ENCODE assay signal across 23 cellular contexts in the genomic region with DNA sequence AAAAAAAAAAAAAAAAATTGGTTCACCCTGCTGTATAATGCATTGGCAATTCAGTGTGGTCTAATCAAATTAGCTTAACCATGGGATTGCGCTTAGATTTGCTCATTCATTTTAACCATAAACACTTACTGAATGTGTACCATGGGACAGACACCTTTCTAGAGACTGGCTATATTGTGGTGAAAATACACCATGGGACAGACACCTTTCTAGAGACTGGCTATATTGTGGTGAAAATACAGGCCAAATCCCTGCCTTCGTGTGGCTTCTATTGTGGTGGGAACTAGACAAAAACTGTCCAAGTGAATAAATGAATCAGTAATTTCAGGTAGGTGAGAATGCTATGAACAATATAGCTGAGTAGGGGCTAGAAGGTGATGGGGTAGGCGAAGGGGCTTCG. TPM values are rescaled to one million over a fixed set of nuclear protein-coding genes. Genes with fewer than 3 reads are reported as not detected.
DNase-seq lines count a peak whose midpoint lies in the region; ATAC-seq, FAIRE-seq and TF ChIP-seq lines count a peak whose summit lies in the region.
"Had no signal": no experiment of that assay in that cellular context is flagged by ENCODE, and none has a peak within 500 bp of the region (broad histone marks: within the 10 kb centered on the region; RNA-seq: fewer than 3 reads in every experiment).

No MANE protein-coding gene starts in this region.

- no TSS peak for BruUV-seq in GM12878 (replicated peaks; lab: Mats Ljungman, UMichigan)

- no peak overlapping the region for H2AFZ ChIP-seq in GM12878 (ENCODE audit: control insufficient read depth, low read depth, low read length)

- H3K27me3 ChIP-seq in GM12878 (replicated peaks in 1 of 2; ENCODE audit: control insufficient read depth in 2 of 2, insufficient read depth in 2 of 2, low read length in 1 of 2) (no peaks in the 10 kb centered on the region), sigmoid colon (no peaks in the 10 kb centered on the region)
- H3K27me3 ChIP-seq: right lobe of liver had no signal

- intact Hi-C loops in GM12878 (cut with micrococcal nuclease; ENCODE audit: unreplicated experiment) (loop anchor here (5.0 kb wide), 1 partner anchor 36 kb away; a partner anchor contains a TSS), sigmoid colon (cut with DNase I) (no loop called here)

- H3K27me3 Mint-ChIP-seq in activated CD8-positive, alpha-beta memory T cell treated with anti-CD3 and anti-CD28 coated beads, Interleukin-2, amount 10 ng/mL, durations not matched to agents 7 days and 5 days, result peaks cover 2% of the 10 kb centered on the region
- H3K27me3 Mint-ChIP-seq: activated CD4-positive, alpha-beta T cell treated with anti-CD3 and anti-CD28 coated beads, Interleukin-2, amount 10 ng/mL, durations not matched to agents 7 days and 5 days had no signal

- H3K27ac Mint-ChIP-seq in activated CD8-positive, alpha-beta memory T cell treated with anti-CD3 and anti-CD28 coated beads, Interleukin-2, amount 10 ng/mL, durations not matched to agents 7 days and 5 days, result peak overlapping the region; percentile 56

- no peak overlapping the region for H3K4me3 Mint-ChIP-seq in activated CD8-positive, alpha-beta memory T cell treated with anti-CD3 and anti-CD28 coated beads, Interleukin-2, amount 10 ng/mL, durations not matched to agents 7 days and 5 days
- H3K4me3 Mint-ChIP-seq: activated CD4-positive, alpha-beta T cell treated with anti-CD3 and anti-CD28 coated beads, Interleukin-2, amount 10 ng/mL, durations not matched to agents 7 days and 5 days; dendritic cell treated with granulocyte-macrophage colony-stimulating factor and Interleukin-4, amounts not matched to agents 40 ng/mL and 50 ng/mL, for 4 days had no signal

- TF ChIP-seq EP300 in GM12878 (IDR thresholded peaks at IDR 0.05; ENCODE audit: borderline replicate concordance in 1 of 2, control insufficient read depth in 1 of 2, low read depth in 2 of 2, low read length in 2 of 2) (no peak), sigmoid colon (IDR thresholded peaks at IDR 0.05) (no peak)

- SMC1A ChIA-PET in GM12878 (lab: Charles Lee; ENCODE audit: uncharacterized antibody, unreplicated experiment), result interaction anchor here (0.6 to 6.5 kb wide), 10 partner anchors 7 to 757 kb away, joined by 3 to 48 read pairs (median 7); a partner anchor contains a TSS

- POLR2A ChIA-PET in GM12878 (lab: Charles Lee), result interaction anchor here (1.0 to 1.4 kb wide), 3 partner anchors 11 to 48 kb away, joined by 3 to 6 read pairs (median 5); no protein-coding TSS in a partner anchor

- no peak for TF ChIP-seq RAD21 in GM12878 (IDR thresholded peaks at IDR 0.05; ENCODE audit: insufficient read depth, low read depth, low read length)

- no peak for TF ChIP-seq POLR2A in GM12878 (IDR thresholded peaks at IDR 0.05; ENCODE audit: low read depth, low read length)
- no peak for TF ChIP-seq POLR2A in sigmoid colon (IDR thresholded peaks at IDR 0.05)

- CTCF ChIA-PET in activated CD8-positive, alpha-beta memory T cell treated with anti-CD3 and anti-CD28 coated beads, Interleukin-2, amount 10 ng/mL, durations not matched to agents 7 days and 5 days (lab: Charles Lee), result interaction anchor here (1.4 to 7.3 kb wide), 7 partner anchors 10 to 397 kb away, joined by 3 to 56 read pairs (median 4); a partner anchor contains a TSS
- CTCF ChIA-PET in GM12878 (lab: Yijun Ruan, JAX), result interaction anchor here (1.0 to 4.9 kb wide), 9 partner anchors 9 to 63 kb away, joined by 3 to 72 read pairs (median 7); a partner anchor contains a TSS

- H4K20me1 ChIP-seq in GM12878 (ENCODE audit: control insufficient read depth, insufficient read depth), result no peaks in the 10 kb centered on the region

- H3K9ac ChIP-seq in GM12878 (ENCODE audit: control insufficient read depth, insufficient read depth, low read length), result no peak overlapping the region
- H3K9ac ChIP-seq: SK-N-SH had no signal

- H3K79me2 ChIP-seq in GM12878 (ENCODE audit: control insufficient read depth, insufficient read depth, low read length), result no peaks in the 10 kb centered on the region

- H3K9me3 ChIP-seq in KOPT-K1 (ENCODE audit: insufficient read depth, low read length, poor library complexity, severe bottlenecking) (no peaks in the 10 kb centered on the region), GM12878 (replicated peaks; ENCODE audit: control insufficient read depth, insufficient read depth, low read length) (no peaks in the 10 kb centered on the region), sigmoid colon (no peaks in the 10 kb centered on the region)
- H3K9me3 ChIP-seq: Caco-2, right lobe of liver, SK-N-SH had no signal

- peaks cover 43% of the 10 kb centered on the region for H3K4me1 Mint-ChIP-seq in activated CD8-positive, alpha-beta memory T cell treated with anti-CD3 and anti-CD28 coated beads, Interleukin-2, amount 10 ng/mL, durations not matched to agents 7 days and 5 days

- H3K36me3 Mint-ChIP-seq in activated CD8-positive, alpha-beta memory T cell treated with anti-CD3 and anti-CD28 coated beads, Interleukin-2, amount 10 ng/mL, durations not matched to agents 7 days and 5 days, result peaks cover 6% of the 10 kb centered on the region

- peak; percentile 35 for FAIRE-seq in GM12878 (lab: Jason Lieb, UNC)
- FAIRE-seq: astrocyte, keratinocyte had no signal

- in situ Hi-C loops in GM12878 (cut with MboI), result no loop called here

- WGBS in GM12878 (ENCODE audit: insufficient coverage, insufficient replicate concordance, low lambda C conversion rate, missing lambda C conversion rate), result 81% methylated on average over 4 of the region's 4 CpGs
- WGBS in sigmoid colon, 2 donors, result 93 to 96% methylated on average over 4 of the region's 4 CpGs

- ATAC-seq in activated CD8-positive, alpha-beta memory T cell treated with anti-CD3 and anti-CD28 coated beads, Interleukin-2, amount 10 ng/mL, durations not matched to agents 7 days and 5 days, result peak; percentile 9
- ATAC-seq in GM12878 (peak; percentile 14), HG02870 (IDR thresholded peaks at IDR 0.05; ENCODE audit: unreplicated experiment) (no peak)
- ATAC-seq: right lobe of liver had no signal

- H3K4me3 ChIP-seq in GM12878 (no peak overlapping the region), sigmoid colon (no peak overlapping the region)
- H3K4me3 ChIP-seq: right lobe of liver had no signal

- H3K36me3 ChIP-seq in KOPT-K1 (ENCODE audit: insufficient read depth, low read length) (no peaks in the 10 kb centered on the region), GM12878 (ENCODE audit: control insufficient read depth in 2 of 2, insufficient read depth in 2 of 2, low read length in 1 of 2) (no peaks in the 10 kb centered on the region), sigmoid colon (no peaks in the 10 kb centered on the region)
- H3K36me3 ChIP-seq: right lobe of liver, WERI-Rb-1 had no signal

- no peak overlapping the region for H3K4me2 ChIP-seq in GM12878 (ENCODE audit: control insufficient read depth, insufficient read depth)
- H3K4me2 ChIP-seq: SK-N-SH had no signal

- TF ChIP-seq CTCF in GM12878 (IDR thresholded peaks at IDR 0.05 in 2 of 3, conservative IDR thresholded peaks at IDR 0.05 in 1 of 3; ENCODE audit: control insufficient read depth in 2 of 3, extremely low read depth in 1 of 3, insufficient read depth in 1 of 3, low read depth in 3 of 3, low read length in 3 of 3) (no peak), sigmoid colon (IDR thresholded peaks at IDR 0.05) (no peak)

- peak overlapping the region; percentile 55 for H3K27ac ChIP-seq in KOPT-K1 (ENCODE audit: low read depth, low read length, poor library complexity, severe bottlenecking)
- no peak overlapping the region for H3K27ac ChIP-seq in GM12878 (ENCODE audit: control insufficient read depth, insufficient read depth)
- no peak overlapping the region for H3K27ac ChIP-seq in sigmoid colon
- H3K27ac ChIP-seq: right lobe of liver had no signal

- DNase-seq in activated CD8-positive, alpha-beta memory T cell treated with anti-CD3 and anti-CD28 coated beads, Interleukin-2, amount 10 ng/mL, durations not matched to agents 7 days and 5 days, result no peak
- no peak for DNase-seq in activated CD8-positive, alpha-beta memory T cell treated with anti-CD3 and anti-CD28 coated beads, Interleukin-2, amount 50 U/mL, for 4 hours
- DNase-seq in GM12878 (ENCODE audit: low read depth, low spot score) (no peak), sigmoid colon (peak; percentile 0), DMS 273 treated with DMSO at 0.1 percent for 48 hours (lab: John Stamatoyannopoulos, UW) (no peak), RPMI8226 (no peak)
- DNase-seq: activated CD4-positive, alpha-beta T cell treated with anti-CD3 and anti-CD28 coated beads, Interleukin-2, amount 10 ng/mL, durations not matched to agents 7 days and 5 days; activated CD8-positive, alpha-beta memory T cell treated with anti-CD3 and anti-CD28 coated beads, Interleukin-2, amount 50 U/mL, for 48 hours; Caco-2; caudate nucleus; NCI-H1105; NCI-H1930; right lobe of liver; SK-N-SH; T-helper 9 cell; WERI-Rb-1 had no signal

- H3K4me1 ChIP-seq in GM12878 (ENCODE audit: control insufficient read depth, insufficient read depth, low read length) (peaks cover 21% of the 10 kb centered on the region), sigmoid colon (peaks cover 0 to 62% (median 21%) of the 10 kb centered on the region in 4 donors)
- H3K4me1 ChIP-seq: Caco-2 had no signal

- H3K9me3 Mint-ChIP-seq in activated CD8-positive, alpha-beta memory T cell treated with anti-CD3 and anti-CD28 coated beads, Interleukin-2, amount 10 ng/mL, durations not matched to agents 7 days and 5 days (ENCODE audit: low read depth), result peaks cover 2% of the 10 kb centered on the region
- H3K9me3 Mint-ChIP-seq: dendritic cell treated with granulocyte-macrophage colony-stimulating factor and Interleukin-4, amounts not matched to agents 40 ng/mL and 50 ng/mL, for 4 days had no signal

- RAD21 ChIA-PET in GM12878 (lab: Charles Lee; ENCODE audit: unreplicated experiment), result interaction anchor here (1.0 to 4.7 kb wide), 3 partner anchors 11 to 60 kb away, joined by 6 to 26 read pairs (median 16); a partner anchor contains a TSS

RNA-seq across cellular contexts. Expression of a gene that starts 10.2 kb away (rescaled TPM):
- total RNA-seq in activated CD8-positive, alpha-beta memory T cell treated with anti-CD3 and anti-CD28 coated beads, Interleukin-2, amount 10 ng/mL, durations not matched to agents 7 days and 5 days, result 10 to 100 TPM; 51.4 to 55.5 TPM
- 152 and 192 TPM in 2 replicates for total RNA-seq in GM12878 (2013; cell fraction: nucleolus; rRNA removed)
- 111 and 122 TPM in 2 replicates for total RNA-seq in GM12878 (2014; rRNA removed)
- 32.1 and 38.7 TPM in 2 replicates for total RNA-seq in GM12878 (2014; rRNA removed; fragmentation: Illumina TruSeq; extraction: Trizol)
- 161 and 172 TPM in 2 replicates for total RNA-seq in GM12878 (2021)
- 43.7 TPM for polyA plus RNA-seq in GM12878 (2011; ENCODE audit: low read depth)
- polyA plus RNA-seq in GM12878 (2011; rRNA removed), result 56.3 and 88.0 TPM in 2 replicates
- 135 and 158 TPM in 2 replicates for polyA plus RNA-seq in GM12878 (2011; cell fraction: cytosol; rRNA removed)
- polyA plus RNA-seq in GM12878 (2011; cell fraction: nucleus; rRNA removed), result 309 and 343 TPM in 2 replicates
- polyA plus RNA-seq in GM12878 (2012), result 96.5 and 107 TPM in 2 replicates
- 22.3 and 47.3 TPM in 2 replicates for polyA plus RNA-seq in GM12878 (2014; fragmentation: Illumina TruSeq; extraction: Trizol)
- polyA plus RNA-seq in GM12878 (2014; fragmentation: Nextera tagmentation; extraction: Ambion mirVana), result 10 to 100 TPM in 1 of 2 experiments, 1 to 10 TPM in 1; 5.1 to 12.6 TPM
- polyA plus RNA-seq in GM12878 (2014; rRNA removed), result 139 and 159 TPM in 2 replicates
- 10 to 100 TPM; 66.4 to 87.4 TPM for polyA plus RNA-seq in GM12878 (2016; fragmentation: Nextera tagmentation; extraction: Ambion mirVana)
- polyA minus RNA-seq in GM12878 (2011; rRNA and poly(A)+ RNA removed), result 40.9 and 86.3 TPM in 2 replicates
- polyA minus RNA-seq in GM12878 (2011; cell fraction: cytosol; rRNA and poly(A)+ RNA removed), result 35.8 and 41.2 TPM in 2 replicates
- 59.8 and 89.9 TPM in 2 replicates for polyA minus RNA-seq in GM12878 (2011; cell fraction: nucleus; rRNA and poly(A)+ RNA removed)
- total RNA-seq in sigmoid colon, result 10 to 100 TPM; 56.3 to 63.7 (median 57.0) TPM
- polyA plus RNA-seq in sigmoid colon, result 100 to 1,000 TPM in 1 of 3 donors, 10 to 100 TPM in 2; 50.9 to 131 (median 52.3) TPM

RNA-seq across cellular contexts. Expression of a gene that starts 17.0 kb away (rescaled TPM):
- not detected for total RNA-seq in activated CD8-positive, alpha-beta memory T cell treated with anti-CD3 and anti-CD28 coated beads, Interleukin-2, amount 10 ng/mL, durations not matched to agents 7 days and 5 days
- not detected in 2 replicates for total RNA-seq in GM12878 (2013; cell fraction: nucleolus; rRNA removed)
- total RNA-seq in GM12878 (2014; rRNA removed), result 0.23 and 0.33 TPM in 2 replicates
- total RNA-seq in GM12878 (2014; rRNA removed; fragmentation: Illumina TruSeq; extraction: Trizol), result not detected in 2 replicates
- total RNA-seq in GM12878 (2021), result 0.96 and 2.2 TPM in 2 replicates
- polyA plus RNA-seq in GM12878 (2011; ENCODE audit: low read depth), result 1.8 TPM
- polyA plus RNA-seq in GM12878 (2011; rRNA removed), result not detected in 2 replicates
- not detected in 2 replicates for polyA plus RNA-seq in GM12878 (2011; cell fraction: cytosol; rRNA removed)
- polyA plus RNA-seq in GM12878 (2011; cell fraction: nucleus; rRNA removed), result not detected in 2 replicates
- 1.9 and 2.2 TPM in 2 replicates for polyA plus RNA-seq in GM12878 (2012)
- polyA plus RNA-seq in GM12878 (2014; fragmentation: Illumina TruSeq; extraction: Trizol), result 0.29 TPM in 1 of 2 replicates, not detected in the other
- under 1 TPM in 1 of 2 experiments, not detected in 1; 0.13 TPM for polyA plus RNA-seq in GM12878 (2014; fragmentation: Nextera tagmentation; extraction: Ambion mirVana)
- 0.18 and 0.41 TPM in 2 replicates for polyA plus RNA-seq in GM12878 (2014; rRNA removed)
- polyA plus RNA-seq in GM12878 (2016; fragmentation: Nextera tagmentation; extraction: Ambion mirVana), result under 1 TPM; 0.40 to 1.00 TPM
- polyA minus RNA-seq in GM12878 (2011; rRNA and poly(A)+ RNA removed), result not detected in 2 replicates
- not detected in 2 replicates for polyA minus RNA-seq in GM12878 (2011; cell fraction: cytosol; rRNA and poly(A)+ RNA removed)
- polyA minus RNA-seq in GM12878 (2011; cell fraction: nucleus; rRNA and poly(A)+ RNA removed), result not detected in 2 replicates
- 100 to 1,000 TPM; 257 to 447 (median 388) TPM for total RNA-seq in sigmoid colon
- 100 to 1,000 TPM in 2 of 3 donors, 10 to 100 TPM in 1; 28.9 to 289 (median 132) TPM for polyA plus RNA-seq in sigmoid colon
- total RNA-seq: activated CD4-positive, alpha-beta T cell treated with anti-CD3 and anti-CD28 coated beads, Interleukin-2, amount 10 ng/mL, durations not matched to agents 7 days and 5 days; Caco-2; mononuclear cell had no signal
- polyA plus RNA-seq: keratinocyte had no signal

RNA-seq across cellular contexts. Expression of a gene that starts 20.7 kb away (rescaled TPM):
- 1 to 10 TPM; 7.5 to 8.4 TPM for total RNA-seq in activated CD8-positive, alpha-beta memory T cell treated with anti-CD3 and anti-CD28 coated beads, Interleukin-2, amount 10 ng/mL, durations not matched to agents 7 days and 5 days
- 7.9 and 10.6 TPM in 2 replicates for total RNA-seq in GM12878 (2013; cell fraction: nucleolus; rRNA removed)
- total RNA-seq in GM12878 (2014; rRNA removed), result 7.2 and 11.0 TPM in 2 replicates
- total RNA-seq in GM12878 (2014; rRNA removed; fragmentation: Illumina TruSeq; extraction: Trizol), result 2.3 and 2.8 TPM in 2 replicates
- total RNA-seq in GM12878 (2021), result 12.1 and 14.3 TPM in 2 replicates
- polyA plus RNA-seq in GM12878 (2011; ENCODE audit: low read depth), result 1.1 TPM
- 1.8 and 3.6 TPM in 2 replicates for polyA plus RNA-seq in GM12878 (2011; rRNA removed)
- 3.6 and 8.5 TPM in 2 replicates for polyA plus RNA-seq in GM12878 (2011; cell fraction: cytosol; rRNA removed)
- polyA plus RNA-seq in GM12878 (2011; cell fraction: nucleus; rRNA removed), result 9.0 and 11.2 TPM in 2 replicates
- polyA plus RNA-seq in GM12878 (2012), result 5.9 and 7.2 TPM in 2 replicates
- 0.32 and 0.71 TPM in 2 replicates for polyA plus RNA-seq in GM12878 (2014; fragmentation: Illumina TruSeq; extraction: Trizol)
- polyA plus RNA-seq in GM12878 (2014; fragmentation: Nextera tagmentation; extraction: Ambion mirVana), result under 1 TPM; 0.05 to 0.46 TPM
- polyA plus RNA-seq in GM12878 (2014; rRNA removed), result 9.7 and 11.8 TPM in 2 replicates
- 1 to 10 TPM in 1 of 2 experiments, under 1 TPM in 1; 0.62 to 1.4 TPM for polyA plus RNA-seq in GM12878 (2016; fragmentation: Nextera tagmentation; extraction: Ambion mirVana)
- 1.1 and 3.0 TPM in 2 replicates for polyA minus RNA-seq in GM12878 (2011; rRNA and poly(A)+ RNA removed)
- polyA minus RNA-seq in GM12878 (2011; cell fraction: cytosol; rRNA and poly(A)+ RNA removed), result 3.5 and 5.1 TPM in 2 replicates
- 2.3 and 4.7 TPM in 2 replicates for polyA minus RNA-seq in GM12878 (2011; cell fraction: nucleus; rRNA and poly(A)+ RNA removed)
- 10 to 100 TPM in 1 of 4 donors, 1 to 10 TPM in 3; 6.1 to 10.7 (median 6.9) TPM for total RNA-seq in sigmoid colon
- 1 to 10 TPM; 3.0 to 6.1 (median 5.4) TPM for polyA plus RNA-seq in sigmoid colon

RNA-seq across cellular contexts. Expression of a gene that starts 35.1 kb away (rescaled TPM):
- 1 to 10 TPM; 4.0 to 4.8 TPM for total RNA-seq in activated CD8-positive, alpha-beta memory T cell treated with anti-CD3 and anti-CD28 coated beads, Interleukin-2, amount 10 ng/mL, durations not matched to agents 7 days and 5 days
- total RNA-seq in GM12878 (2013; cell fraction: nucleolus; rRNA removed), result 55.8 and 61.6 TPM in 2 replicates
- 8.6 and 8.9 TPM in 2 replicates for total RNA-seq in GM12878 (2014; rRNA removed)
- total RNA-seq in GM12878 (2014; rRNA removed; fragmentation: Illumina TruSeq; extraction: Trizol), result 6.1 and 6.3 TPM in 2 replicates
- 3.5 and 6.5 TPM in 2 replicates for total RNA-seq in GM12878 (2021)
- 2.2 TPM for polyA plus RNA-seq in GM12878 (2011; ENCODE audit: low read depth)
- polyA plus RNA-seq in GM12878 (2011; rRNA removed), result 7.4 and 8.6 TPM in 2 replicates
- polyA plus RNA-seq in GM12878 (2011; cell fraction: cytosol; rRNA removed), result 3.3 and 4.1 TPM in 2 replicates
- 11.1 and 14.7 TPM in 2 replicates for polyA plus RNA-seq in GM12878 (2011; cell fraction: nucleus; rRNA removed)
- polyA plus RNA-seq in GM12878 (2012), result 1.7 and 2.2 TPM in 2 replicates
- 3.3 and 3.4 TPM in 2 replicates for polyA plus RNA-seq in GM12878 (2014; fragmentation: Illumina TruSeq; extraction: Trizol)
- 1 to 10 TPM; 2.0 to 2.7 TPM for polyA plus RNA-seq in GM12878 (2014; fragmentation: Nextera tagmentation; extraction: Ambion mirVana)
- 5.3 and 5.6 TPM in 2 replicates for polyA plus RNA-seq in GM12878 (2014; rRNA removed)
- 10 to 100 TPM in 1 of 2 experiments, 1 to 10 TPM in 1; 6.6 to 10.2 TPM for polyA plus RNA-seq in GM12878 (2016; fragmentation: Nextera tagmentation; extraction: Ambion mirVana)
- 21.7 and 27.0 TPM in 2 replicates for polyA minus RNA-seq in GM12878 (2011; rRNA and poly(A)+ RNA removed)
- 8.3 and 8.6 TPM in 2 replicates for polyA minus RNA-seq in GM12878 (2011; cell fraction: cytosol; rRNA and poly(A)+ RNA removed)
- polyA minus RNA-seq in GM12878 (2011; cell fraction: nucleus; rRNA and poly(A)+ RNA removed), result 69.0 and 127 TPM in 2 replicates
- 10 to 100 TPM in 1 of 4 donors, 1 to 10 TPM in 3; 2.9 to 13.3 (median 8.3) TPM for total RNA-seq in sigmoid colon
- 10 to 100 TPM in 1 of 3 donors, 1 to 10 TPM in 2; 3.6 to 12.4 (median 5.3) TPM for polyA plus RNA-seq in sigmoid colon

RNA-seq across cellular contexts. Expression of a gene that starts 35.3 kb away (rescaled TPM):
- 10 to 100 TPM; 24.7 to 25.3 TPM for total RNA-seq in activated CD8-positive, alpha-beta memory T cell treated with anti-CD3 and anti-CD28 coated beads, Interleukin-2, amount 10 ng/mL, durations not matched to agents 7 days and 5 days
- total RNA-seq in GM12878 (2013; cell fraction: nucleolus; rRNA removed), result 16.2 and 18.9 TPM in 2 replicates
- 26.9 and 32.6 TPM in 2 replicates for total RNA-seq in GM12878 (2014; rRNA removed)
- total RNA-seq in GM12878 (2014; rRNA removed; fragmentation: Illumina TruSeq; extraction: Trizol), result 6.9 and 9.2 TPM in 2 replicates
- total RNA-seq in GM12878 (2021), result 28.9 and 31.1 TPM in 2 replicates
- 6.5 TPM for polyA plus RNA-seq in GM12878 (2011; ENCODE audit: low read depth)
- polyA plus RNA-seq in GM12878 (2011; rRNA removed), result 9.6 and 16.3 TPM in 2 replicates
- polyA plus RNA-seq in GM12878 (2011; cell fraction: cytosol; rRNA removed), result 34.0 and 39.8 TPM in 2 replicates
- 16.1 and 23.6 TPM in 2 replicates for polyA plus RNA-seq in GM12878 (2011; cell fraction: nucleus; rRNA removed)
- polyA plus RNA-seq in GM12878 (2012), result 14.1 and 17.4 TPM in 2 replicates
- 3.6 and 5.9 TPM in 2 replicates for polyA plus RNA-seq in GM12878 (2014; fragmentation: Illumina TruSeq; extraction: Trizol)
- polyA plus RNA-seq in GM12878 (2014; fragmentation: Nextera tagmentation; extraction: Ambion mirVana), result 1 to 10 TPM; 1.4 to 2.5 TPM
- 27.3 and 32.4 TPM in 2 replicates for polyA plus RNA-seq in GM12878 (2014; rRNA removed)
- 10 to 100 TPM; 44.9 to 54.2 TPM for polyA plus RNA-seq in GM12878 (2016; fragmentation: Nextera tagmentation; extraction: Ambion mirVana)
- polyA minus RNA-seq in GM12878 (2011; rRNA and poly(A)+ RNA removed), result 19.7 and 23.8 TPM in 2 replicates
- 18.7 and 22.9 TPM in 2 replicates for polyA minus RNA-seq in GM12878 (2011; cell fraction: cytosol; rRNA and poly(A)+ RNA removed)
- 5.9 and 13.7 TPM in 2 replicates for polyA minus RNA-seq in GM12878 (2011; cell fraction: nucleus; rRNA and poly(A)+ RNA removed)
- total RNA-seq in sigmoid colon, result 10 to 100 TPM; 10.3 to 14.0 (median 11.0) TPM
- polyA plus RNA-seq in sigmoid colon, result 10 to 100 TPM in 2 of 3 donors, 1 to 10 TPM in 1; 4.4 to 18.6 (median 10.8) TPM
- total RNA-seq: A172 had no signal

Comparison
In these comparisons a context has a peak if more than half of its experiments do, and no peak if none do; other contexts are left out.
1. RNA of a gene that starts 17.0 kb away (total RNA-seq): 257 to 447 TPM in sigmoid colon; 0.23 to 2.2 TPM in GM12878 and not detected in activated CD8-positive, alpha-beta memory T cell treated with anti-CD3 and anti-CD28 coated beads, Interleukin-2, amount 10 ng/mL, durations not matched to agents 7 days and 5 days; every median in the first group is over 10 times any median in the second.